Comparison of ENCODE assay signal across 1 cellular context in genomic region chr20:50215101-50215500, GRCh38.
TF ChIP-seq lines count a peak whose summit lies in the region.

No MANE protein-coding gene starts in this region.

TF ChIP-seq in IMR-90, 13 proteins besides CTCF, POLR2A, EP300 and RAD21:
- TF ChIP-seq ELK1 (IDR thresholded peaks at IDR 0.05; ENCODE audit: borderline replicate concordance, low read depth, low read length) (no peak), MXI1 (IDR thresholded peaks at IDR 0.05; ENCODE audit: borderline replicate concordance, low read depth, low read length) (no peak), CEBPB (IDR thresholded peaks at IDR 0.05; ENCODE audit: low read depth, low read length) (no peak), NFE2L2 (IDR thresholded peaks at IDR 0.05; ENCODE audit: low read depth, low read length) (no peak), MAZ (IDR thresholded peaks at IDR 0.05; ENCODE audit: borderline replicate concordance, low read depth, low read length) (no peak), USF2 (IDR thresholded peaks at IDR 0.05; ENCODE audit: low read depth, low read length) (no peak), FOS (IDR thresholded peaks at IDR 0.05; ENCODE audit: low read depth, low read length) (no peak), MAFK (IDR thresholded peaks at IDR 0.05; ENCODE audit: low read depth, low read length) (no peak), RCOR1 (IDR thresholded peaks at IDR 0.05; ENCODE audit: insufficient replicate concordance, low read length) (no peak), RFX5 (IDR thresholded peaks at IDR 0.05; ENCODE audit: low read depth, low read length) (no peak), SMC3 (IDR thresholded peaks at IDR 0.05; ENCODE audit: low read depth, low read length) (no peak), CHD1 (IDR thresholded peaks at IDR 0.05; ENCODE audit: low read depth, low read length) (no peak), BHLHE40 (IDR thresholded peaks at IDR 0.05; ENCODE audit: low read depth, low read length) (no peak)
